Comparison of ENCODE assay signal across 32 cellular contexts in genomic region chr3:46205286-46205960, GRCh38. TPM values are rescaled to one million over a fixed set of nuclear protein-coding genes. Genes with fewer than 3 reads are reported as not detected.
A peak's percentile ranks its signal among the peaks of the same experiment; 100 is the strongest.
DNase-seq lines count a peak whose midpoint lies in the region; ATAC-seq, FAIRE-seq and TF ChIP-seq lines count a peak whose summit lies in the region.
"Had no signal": no experiment of that assay in that cellular context is flagged by ENCODE, and none has a peak within 500 bp of the region (broad histone marks: within the 10 kb centered on the region; RNA-seq: fewer than 3 reads in every experiment).

No MANE protein-coding gene starts in this region.

- no peak overlapping the region for H2AFZ ChIP-seq in GM12878 (ENCODE audit: control insufficient read depth, low read depth, low read length)

- H3K4me1 ChIP-seq in GM12878 (ENCODE audit: control insufficient read depth, insufficient read depth, low read length), result peaks cover 23% of the 10 kb centered on the region
- no peaks in the 10 kb centered on the region for H3K4me1 ChIP-seq in ascending aorta
- H3K4me1 ChIP-seq: A549, SJCRH30 had no signal

- no peak overlapping the region for H3K27ac ChIP-seq in GM12878 (ENCODE audit: control insufficient read depth, insufficient read depth)
- no peak overlapping the region for H3K27ac ChIP-seq in ascending aorta
- H3K27ac ChIP-seq: A549, SJCRH30 had no signal

- H3K4me3 ChIP-seq in GM12878 (no peak overlapping the region), ascending aorta (peak overlapping the region in 1 of 2 donors; percentile 34)
- H3K4me3 ChIP-seq: A549, SJCRH30 had no signal

- no peaks in the 10 kb centered on the region for H4K20me1 ChIP-seq in GM12878 (ENCODE audit: control insufficient read depth, insufficient read depth)

- no peak for ATAC-seq in activated CD8-positive, alpha-beta memory T cell treated with anti-CD3 and anti-CD28 coated beads, Interleukin-2, amount 10 ng/mL, durations not matched to agents 7 days and 5 days
- ATAC-seq in GM12878, result no peak
- ATAC-seq in natural killer cell, result no peak
- no peak for ATAC-seq in GM19463 (IDR thresholded peaks at IDR 0.05; ENCODE audit: unreplicated experiment)
- ATAC-seq: A549; activated T-cell treated with anti-CD3 and anti-CD28 coated beads, Interleukin-2, amount 50 U/mL, for 4 hours; esophagus mucosa had no signal

- peaks cover 2% of the 10 kb centered on the region for H3K9me3 Mint-ChIP-seq in activated CD8-positive, alpha-beta memory T cell treated with anti-CD3 and anti-CD28 coated beads, Interleukin-2, amount 10 ng/mL, durations not matched to agents 7 days and 5 days (ENCODE audit: low read depth)
- no peaks in the 10 kb centered on the region for H3K9me3 Mint-ChIP-seq in natural killer cell
- H3K9me3 Mint-ChIP-seq in activated naive CD4-positive, alpha-beta T cell treated with anti-CD3 and anti-CD28 coated beads for 36 hours, result no peaks in the 10 kb centered on the region
- H3K9me3 Mint-ChIP-seq: activated T-cell treated with anti-CD3 and anti-CD28 coated beads, Interleukin-2, amount 50 U/mL, for 4 hours; endodermal cell had no signal

- intact Hi-C loops in GM12878 (cut with micrococcal nuclease; ENCODE audit: unreplicated experiment) (loop anchor here (5.0 kb wide), 1 partner anchor 613 kb away; the partner anchor contains the start of gene LIMD1), natural killer cell (cut with micrococcal nuclease) (loop anchor here (5.0 kb wide), 1 partner anchor 237 kb away; no protein-coding TSS in a partner anchor), ascending aorta (cut with DNase I) (no loop called here)
- intact Hi-C loops in activated naive CD4-positive, alpha-beta T cell treated with anti-CD3 and anti-CD28 coated beads for 36 hours (cut with micrococcal nuclease), result no loop called here

- no peaks in the 10 kb centered on the region for H3K9me3 ChIP-seq in GM12878 (replicated peaks; ENCODE audit: control insufficient read depth, insufficient read depth, low read length)
- H3K9me3 ChIP-seq in ascending aorta, result no peaks in the 10 kb centered on the region
- H3K9me3 ChIP-seq: A549, SJCRH30 had no signal

- no peak for DNase-seq in activated CD8-positive, alpha-beta memory T cell treated with anti-CD3 and anti-CD28 coated beads, Interleukin-2, amount 10 ng/mL, durations not matched to agents 7 days and 5 days
- no peak for DNase-seq in activated CD8-positive, alpha-beta memory T cell treated with anti-CD3 and anti-CD28 coated beads for 24 hours
- DNase-seq in GM12878 (ENCODE audit: low read depth, low spot score) (no peak), natural killer cell (no peak), ascending aorta (ENCODE audit: low spot score in 2 of 2) (no peak), ureter (ENCODE audit: low spot score) (no peak)
- no peak for DNase-seq in activated naive CD4-positive, alpha-beta T cell treated with anti-CD3 and anti-CD28 coated beads for 36 hours
- DNase-seq: activated CD4-positive, CD25-positive, alpha-beta regulatory T cell; activated naive CD4-positive, alpha-beta T cell treated with Interleukin-2 at 50 U/mL for 16 hours; activated T-cell treated with anti-CD3 and anti-CD28 coated beads, Interleukin-2, amount 50 U/mL, for 4 hours; amniotic stem cell; COR-L47; endodermal cell; foreskin fibroblast; H7; KBM-7; mammary epithelial cell; NCI-H1436 treated with DMSO at 0.1 percent for 48 hours; NCI-H345; NCI-H748 treated with DMSO at 0.1 percent for 48 hours; SJCRH30; stimulated activated naive CD4-positive, alpha-beta T cell treated with Interleukin-2 at 50 U/mL for 16 hours had no signal

- no peaks in the 10 kb centered on the region for H3K27me3 Mint-ChIP-seq in activated CD8-positive, alpha-beta memory T cell treated with anti-CD3 and anti-CD28 coated beads, Interleukin-2, amount 10 ng/mL, durations not matched to agents 7 days and 5 days
- no peaks in the 10 kb centered on the region for H3K27me3 Mint-ChIP-seq in natural killer cell (ENCODE audit: low read depth in 2 of 2)
- peaks cover 2% of the 10 kb centered on the region for H3K27me3 Mint-ChIP-seq in activated naive CD4-positive, alpha-beta T cell treated with anti-CD3 and anti-CD28 coated beads for 36 hours (ENCODE audit: low read depth)
- H3K27me3 Mint-ChIP-seq: B cell had no signal

- H3K27ac Mint-ChIP-seq in activated CD8-positive, alpha-beta memory T cell treated with anti-CD3 and anti-CD28 coated beads, Interleukin-2, amount 10 ng/mL, durations not matched to agents 7 days and 5 days, result peak overlapping the region; percentile 90
- H3K27ac Mint-ChIP-seq in natural killer cell, result peak overlapping the region; percentile 22 to 90
- no peak overlapping the region for H3K27ac Mint-ChIP-seq in activated naive CD4-positive, alpha-beta T cell treated with anti-CD3 and anti-CD28 coated beads for 36 hours
- H3K27ac Mint-ChIP-seq: B cell, endodermal cell had no signal

- peak overlapping the region; percentile 10; the same call in 1 of the 2 replicates for H3K4me2 ChIP-seq in GM12878 (ENCODE audit: control insufficient read depth, insufficient read depth)
- H3K4me2 ChIP-seq: A549 had no signal

- RAD21 ChIA-PET in GM12878 (lab: Charles Lee; ENCODE audit: unreplicated experiment), result interaction anchor here (1.0 to 7.7 kb wide), 6 partner anchors 8 to 266 kb away, joined by 4 to 268 read pairs (median 62); partner anchors contain the start of gene CCR5

- SMC1A ChIA-PET in GM12878 (lab: Charles Lee; ENCODE audit: uncharacterized antibody, unreplicated experiment), result interaction anchor here (0.9 to 7.8 kb wide), 11 partner anchors 9 to 267 kb away, joined by 3 to 342 read pairs (median 6); partner anchors contain the start of gene CCR5

- CTCF ChIA-PET in activated CD8-positive, alpha-beta memory T cell treated with anti-CD3 and anti-CD28 coated beads, Interleukin-2, amount 10 ng/mL, durations not matched to agents 7 days and 5 days (lab: Charles Lee), result interaction anchor here (0.6 to 7.8 kb wide), 7 partner anchors 13 to 281 kb away, joined by 3 to 132 read pairs (median 52); partner anchors contain the start of gene CCR5
- CTCF ChIA-PET in GM12878 (lab: Yijun Ruan, JAX), result interaction anchor here (0.7 to 7.7 kb wide), 5 partner anchors 8 to 164 kb away, joined by 4 to 396 read pairs (median 71); partner anchors contain the start of gene CCR5
- CTCF ChIA-PET in activated naive CD4-positive, alpha-beta T cell treated with anti-CD3 and anti-CD28 coated beads for 36 hours (lab: Charles Lee), result no interaction called here

- peaks cover 71% of the 10 kb centered on the region for H3K36me3 Mint-ChIP-seq in activated CD8-positive, alpha-beta memory T cell treated with anti-CD3 and anti-CD28 coated beads, Interleukin-2, amount 10 ng/mL, durations not matched to agents 7 days and 5 days
- no peaks in the 10 kb centered on the region for H3K36me3 Mint-ChIP-seq in natural killer cell
- H3K36me3 Mint-ChIP-seq in activated naive CD4-positive, alpha-beta T cell treated with anti-CD3 and anti-CD28 coated beads for 36 hours (ENCODE audit: low read depth), result no peaks in the 10 kb centered on the region

- POLR2A ChIA-PET in GM12878 (lab: Charles Lee), result interaction anchor here (1.4 kb wide), 1 partner anchor 117 kb away, joined by 3 read pairs; no protein-coding TSS in a partner anchor

- no peak for TF ChIP-seq CTCF in GM12878 (IDR thresholded peaks at IDR 0.05 in 2 of 3, conservative IDR thresholded peaks at IDR 0.05 in 1 of 3; ENCODE audit: control insufficient read depth in 2 of 3, extremely low read depth in 1 of 3, insufficient read depth in 1 of 3, low read depth in 3 of 3, low read length in 3 of 3)
- no peak for TF ChIP-seq CTCF in natural killer cell (IDR thresholded peaks at IDR 0.05)
- TF ChIP-seq CTCF in ascending aorta (IDR thresholded peaks at IDR 0.05), result no peak

- peaks cover 82% of the 10 kb centered on the region for H3K4me1 Mint-ChIP-seq in activated CD8-positive, alpha-beta memory T cell treated with anti-CD3 and anti-CD28 coated beads, Interleukin-2, amount 10 ng/mL, durations not matched to agents 7 days and 5 days
- peaks cover 42 to 73% of the 10 kb centered on the region in 2 donors for H3K4me1 Mint-ChIP-seq in natural killer cell
- H3K4me1 Mint-ChIP-seq in activated naive CD4-positive, alpha-beta T cell treated with anti-CD3 and anti-CD28 coated beads for 36 hours (ENCODE audit: low read depth), result peaks cover 15% of the 10 kb centered on the region

- no peak for TF ChIP-seq EP300 in GM12878 (IDR thresholded peaks at IDR 0.05; ENCODE audit: borderline replicate concordance in 1 of 2, control insufficient read depth in 1 of 2, low read depth in 2 of 2, low read length in 2 of 2)

- H3K9ac ChIP-seq in GM12878 (ENCODE audit: control insufficient read depth, insufficient read depth, low read length), result no peak overlapping the region

- in situ Hi-C loops in GM12878 (cut with MboI), result loop anchor here (5.0 kb wide), 1 partner anchor 108 kb away; no protein-coding TSS in a partner anchor

- peak overlapping the region; percentile 79 for H3K4me3 Mint-ChIP-seq in activated CD8-positive, alpha-beta memory T cell treated with anti-CD3 and anti-CD28 coated beads, Interleukin-2, amount 10 ng/mL, durations not matched to agents 7 days and 5 days
- peak overlapping the region; percentile 43 for H3K4me3 Mint-ChIP-seq in natural killer cell
- H3K4me3 Mint-ChIP-seq in activated naive CD4-positive, alpha-beta T cell treated with anti-CD3 and anti-CD28 coated beads for 36 hours, result no peak overlapping the region
- H3K4me3 Mint-ChIP-seq: activated T-cell treated with anti-CD3 and anti-CD28 coated beads, Interleukin-2, amount 50 U/mL, for 4 hours; B cell; endodermal cell had no signal

- H3K79me2 ChIP-seq in GM12878 (ENCODE audit: control insufficient read depth, insufficient read depth, low read length), result no peaks in the 10 kb centered on the region; the same call in 1 of the 2 replicates

- 45% methylated on average over 2 of the region's 2 CpGs for WGBS in GM12878 (ENCODE audit: insufficient coverage, insufficient replicate concordance, low lambda C conversion rate, missing lambda C conversion rate)

- no TSS peak for BruUV-seq in GM12878 (replicated peaks; lab: Mats Ljungman, UMichigan)

- TF ChIP-seq POLR2A in GM12878 (IDR thresholded peaks at IDR 0.05; ENCODE audit: low read depth, low read length), result no peak

- peak; percentile 73 for FAIRE-seq in GM12878 (lab: Jason Lieb, UNC)
- FAIRE-seq: A549, colon, G401.6 had no signal

- H3K27me3 ChIP-seq in GM12878 (replicated peaks in 1 of 2; ENCODE audit: control insufficient read depth in 2 of 2, insufficient read depth in 2 of 2, low read length in 1 of 2), result no peaks in the 10 kb centered on the region
- H3K27me3 ChIP-seq in ascending aorta, result no peaks in the 10 kb centered on the region
- H3K27me3 ChIP-seq: SJCRH30 had no signal

- H3K36me3 ChIP-seq in GM12878 (ENCODE audit: control insufficient read depth in 2 of 2, insufficient read depth in 2 of 2, low read length in 1 of 2) (no peaks in the 10 kb centered on the region), ascending aorta (no peaks in the 10 kb centered on the region)
- H3K36me3 ChIP-seq: SJCRH30 had no signal

- no peak for TF ChIP-seq RAD21 in GM12878 (IDR thresholded peaks at IDR 0.05; ENCODE audit: insufficient read depth, low read depth, low read length)

RNA-seq across cellular contexts. Expression of gene CCR1, which starts 2.7 kb away (rescaled TPM):
- total RNA-seq in activated CD8-positive, alpha-beta memory T cell treated with anti-CD3 and anti-CD28 coated beads, Interleukin-2, amount 10 ng/mL, durations not matched to agents 7 days and 5 days, result 10 to 100 TPM; 35.3 to 55.6 TPM
- 5.2 and 5.5 TPM in 2 replicates for total RNA-seq in GM12878 (2013; cell fraction: nucleolus; rRNA removed)
- total RNA-seq in GM12878 (2014; rRNA removed) (8.3 and 10.1 TPM in 2 replicates), GM12878 (2014; rRNA removed; fragmentation: Illumina TruSeq; extraction: Trizol) (9.6 TPM in 2 replicates), GM12878 (2021) (6.4 and 7.3 TPM in 2 replicates), natural killer cell (10 to 100 TPM in 1 of 3 donors, 1 to 10 TPM in 2; 2.1 to 26.0 (median 3.8) TPM), ascending aorta (10.2 TPM), ureter (4.3 TPM)
- polyA plus RNA-seq in GM12878 (2011; ENCODE audit: low read depth), result 4.3 TPM
- polyA plus RNA-seq in GM12878 (2011; rRNA removed) (8.8 and 9.5 TPM in 2 replicates), GM12878 (2014; fragmentation: Illumina TruSeq; extraction: Trizol) (11.0 and 13.2 TPM in 2 replicates), GM12878 (2014; fragmentation: Nextera tagmentation; extraction: Ambion mirVana) (1 to 10 TPM; 3.4 to 3.7 TPM), GM12878 (2014; rRNA removed) (6.4 and 8.2 TPM in 2 replicates), GM12878 (2016; fragmentation: Nextera tagmentation; extraction: Ambion mirVana) (1 to 10 TPM; 2.3 to 3.6 TPM)
- polyA plus RNA-seq in GM12878 (2011; cell fraction: cytosol; rRNA removed), result 7.1 and 7.3 TPM in 2 replicates
- polyA plus RNA-seq in GM12878 (2011; cell fraction: nucleus; rRNA removed), result 3.9 TPM in 2 replicates
- 4.4 and 7.3 TPM in 2 replicates for polyA plus RNA-seq in GM12878 (2012)
- polyA minus RNA-seq in GM12878 (2011; rRNA and poly(A)+ RNA removed), result 11.1 and 14.2 TPM in 2 replicates
- polyA minus RNA-seq in GM12878 (2011; cell fraction: cytosol; rRNA and poly(A)+ RNA removed), result 1.9 and 2.8 TPM in 2 replicates
- polyA minus RNA-seq in GM12878 (2011; cell fraction: nucleus; rRNA and poly(A)+ RNA removed), result 5.4 and 8.6 TPM in 2 replicates
- not detected for total RNA-seq in activated naive CD4-positive, alpha-beta T cell treated with anti-CD3 and anti-CD28 coated beads for 36 hours
- total RNA-seq: H7, mammary epithelial cell, pulmonary artery endothelial cell, SJCRH30 had no signal

RNA-seq across cellular contexts. Expression of gene CCR3, which starts 36.8 kb away (rescaled TPM):
- 1 to 10 TPM; 1.4 to 2.0 TPM for total RNA-seq in activated CD8-positive, alpha-beta memory T cell treated with anti-CD3 and anti-CD28 coated beads, Interleukin-2, amount 10 ng/mL, durations not matched to agents 7 days and 5 days
- 0.42 and 0.54 TPM in 2 replicates for total RNA-seq in GM12878 (2013; cell fraction: nucleolus; rRNA removed)
- total RNA-seq in GM12878 (2014; rRNA removed), result 0.23 and 0.65 TPM in 2 replicates
- 0.27 and 0.60 TPM in 2 replicates for total RNA-seq in GM12878 (2014; rRNA removed; fragmentation: Illumina TruSeq; extraction: Trizol)
- total RNA-seq in GM12878 (2021), result 0.41 and 0.66 TPM in 2 replicates
- not detected for polyA plus RNA-seq in GM12878 (2011; ENCODE audit: low read depth)
- polyA plus RNA-seq in GM12878 (2011; rRNA removed), result not detected in 2 replicates
- polyA plus RNA-seq in GM12878 (2011; cell fraction: cytosol; rRNA removed), result 0.05 and 0.06 TPM in 2 replicates
- not detected in 2 replicates for polyA plus RNA-seq in GM12878 (2011; cell fraction: nucleus; rRNA removed)
- 0.19 and 0.27 TPM in 2 replicates for polyA plus RNA-seq in GM12878 (2012)
- 0.65 and 0.78 TPM in 2 replicates for polyA plus RNA-seq in GM12878 (2014; fragmentation: Illumina TruSeq; extraction: Trizol)
- polyA plus RNA-seq in GM12878 (2014; fragmentation: Nextera tagmentation; extraction: Ambion mirVana), result under 1 TPM; 0.53 TPM
- polyA plus RNA-seq in GM12878 (2014; rRNA removed), result 0.58 TPM in 2 replicates
- polyA plus RNA-seq in GM12878 (2016; fragmentation: Nextera tagmentation; extraction: Ambion mirVana), result under 1 TPM; 0.13 to 0.20 TPM
- polyA minus RNA-seq in GM12878 (2011; rRNA and poly(A)+ RNA removed), result not detected in 2 replicates
- polyA minus RNA-seq in GM12878 (2011; cell fraction: cytosol; rRNA and poly(A)+ RNA removed), result not detected in 2 replicates
- polyA minus RNA-seq in GM12878 (2011; cell fraction: nucleus; rRNA and poly(A)+ RNA removed), result not detected in 2 replicates
- total RNA-seq in natural killer cell, result 10 to 100 TPM in 1 of 3 donors, 1 to 10 TPM in 1, not detected in 1; 1.5 to 36.7 TPM
- not detected for total RNA-seq in ascending aorta
- total RNA-seq in ureter, result not detected
- not detected for total RNA-seq in activated naive CD4-positive, alpha-beta T cell treated with anti-CD3 and anti-CD28 coated beads for 36 hours
- total RNA-seq: activated CD8-positive, alpha-beta memory T cell treated with anti-CD3 and anti-CD28 coated beads for 36 hours; activated T-cell treated with anti-CD3 and anti-CD28 coated beads, Interleukin-2, amount 50 U/mL, for 4 hours; B cell; endodermal cell; esophagus mucosa; H7; HT1080; myocyte; pulmonary artery endothelial cell; SJCRH30 had no signal
- polyA plus RNA-seq: A549, mammary epithelial cell had no signal

Comparison
In these comparisons a context has a peak if more than half of its experiments do, and no peak if none do; other contexts are left out.
1. intact Hi-C loops: an anchor here in GM12878 (5.0 kb wide) and natural killer cell (5.0 kb wide); none called in ascending aorta and activated naive CD4-positive, alpha-beta T cell treated with anti-CD3 and anti-CD28 coated beads for 36 hours.